Comparison of ENCODE assay signal across 1 cellular context in the genomic region with DNA sequence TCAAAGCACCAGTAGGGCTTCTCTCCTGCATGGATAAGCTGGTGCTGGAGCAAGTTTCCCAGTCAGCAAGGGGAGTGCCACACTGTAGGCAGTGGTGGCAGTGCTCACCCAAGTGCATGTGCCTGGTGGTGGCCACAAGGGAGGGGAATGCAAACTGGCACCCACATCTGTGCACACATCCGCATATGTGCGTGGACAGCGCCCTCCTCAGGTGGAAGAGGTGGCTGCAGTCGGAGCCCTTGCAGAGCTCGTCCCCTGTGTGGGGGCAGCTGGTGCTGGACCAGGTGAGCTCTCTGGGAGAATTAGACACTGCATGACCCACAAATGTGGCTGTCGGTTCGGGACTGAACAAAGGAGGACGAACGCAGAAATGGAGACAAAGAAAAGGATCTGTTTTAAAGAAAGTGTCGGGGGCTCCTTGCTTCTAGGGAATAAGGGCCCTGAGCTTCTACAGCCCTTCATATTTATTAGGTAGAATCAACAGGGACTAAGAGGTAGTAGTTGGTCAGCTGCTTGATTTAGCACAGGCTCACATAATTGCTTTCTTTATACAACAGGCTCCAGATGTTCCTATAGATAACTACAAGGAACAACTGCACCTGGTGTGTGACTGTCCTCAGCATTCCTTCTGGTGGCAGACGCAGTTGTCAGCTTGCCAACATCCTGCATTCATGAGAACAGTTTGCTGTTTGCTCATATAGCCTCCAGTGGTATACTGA.
TF ChIP-seq lines count a peak whose summit lies in the region.

No MANE protein-coding gene starts in this region.

TF ChIP-seq in SK-N-SH, 30 proteins besides CTCF, POLR2A, EP300 and RAD21:
- TF ChIP-seq GATA2 (CRISPR knock-in tag; IDR thresholded peaks at IDR 0.05), result peak; percentile 33; the same call in 1 of the 2 replicates
- TF ChIP-seq SMC3 (IDR thresholded peaks at IDR 0.05; ENCODE audit: low read depth, low read length), result peak; percentile 25; the same call in 1 of the 2 replicates
- TF ChIP-seq, protein P1, sequence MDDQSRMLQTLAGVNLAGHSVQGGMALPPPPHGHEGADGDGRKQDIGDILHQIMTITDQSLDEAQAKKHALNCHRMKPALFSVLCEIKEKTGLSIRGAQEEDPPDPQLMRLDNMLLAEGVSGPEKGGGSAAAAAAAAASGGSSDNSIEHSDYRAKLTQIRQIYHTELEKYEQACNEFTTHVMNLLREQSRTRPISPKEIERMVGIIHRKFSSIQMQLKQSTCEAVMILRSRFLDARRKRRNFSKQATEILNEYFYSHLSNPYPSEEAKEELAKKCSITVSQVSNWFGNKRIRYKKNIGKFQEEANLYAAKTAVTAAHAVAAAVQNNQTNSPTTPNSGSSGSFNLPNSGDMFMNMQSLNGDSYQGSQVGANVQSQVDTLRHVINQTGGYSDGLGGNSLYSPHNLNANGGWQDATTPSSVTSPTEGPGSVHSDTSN (IDR thresholded peaks at IDR 0.05), result no peak
